8 cellular contexts compared by ENCODE assay signal in genomic region chr3:170809021-170809974, GRCh38.
DNase-seq lines count a peak whose midpoint lies in the region; ATAC-seq lines count a peak whose summit lies in the region.

No MANE protein-coding gene starts in this region.

- peak; percentile 74 for ATAC-seq in left colon

- in situ Hi-C loops in T47D (cut with HindIII; ENCODE audit: low pct_unique_long_range_greater_than_20kb, low sequenced_read_pairs): no loop called here

- DNase-seq in DMS53 (lab: John Stamatoyannopoulos, UW): peak; percentile 73
- peak; percentile 91 for DNase-seq in HS-5 (ENCODE audit: low read depth)
- peak; percentile 49 for DNase-seq in NCI-H748 treated with DMSO at 0.1 percent for 48 hours (lab: John Stamatoyannopoulos, UW)
- peak; percentile 47 to 87 for DNase-seq in T47D (ENCODE audit: low read depth in 1 of 2, low spot score in 1 of 2)
- DNase-seq in left colon: peak in 1 of 2 donors; percentile 23
- peak; percentile 49 for DNase-seq in ureter (ENCODE audit: low spot score)
- DNase-seq in stimulated activated CD4-positive, alpha-beta T cell treated with anti-CD3 and anti-CD28 coated beads, Interleukin-4, amount 100 ng/mL, for 4 hours: no peak
- DNase-seq in stimulated activated CD4-positive, alpha-beta T cell treated with anti-CD3 and anti-CD28 coated beads, Interleukin-4, amount 100 ng/mL, for 1 hour: no peak

- intact Hi-C loops in left colon (cut with DNase I, micrococcal nuclease): no loop called here

Comparison
In these comparisons a context has a peak if more than half of its experiments do, and no peak if none do; other contexts are left out.
1. DNase-seq: peak in DMS53 (single experiment), HS-5 (single experiment), NCI-H748 treated with DMSO at 0.1 percent for 48 hours (single experiment), T47D (2 of 2) and ureter (single experiment); none in stimulated activated CD4-positive, alpha-beta T cell treated with anti-CD3 and anti-CD28 coated beads, Interleukin-4, amount 100 ng/mL, for 4 hours (0 of 2) and stimulated activated CD4-positive, alpha-beta T cell treated with anti-CD3 and anti-CD28 coated beads, Interleukin-4, amount 100 ng/mL, for 1 hour (single experiment).